In genomic region chr21:38807987-38808386, GRCh38 we compare ENCODE assay signal across 8 cellular contexts. TPM values are rescaled to one million over a fixed set of nuclear protein-coding genes. Genes with fewer than 3 reads are reported as not detected.
DNase-seq lines count a peak whose midpoint lies in the region; ATAC-seq, FAIRE-seq and TF ChIP-seq lines count a peak whose summit lies in the region.

No MANE protein-coding gene starts in this region.

- H3K4me3 ChIP-seq in endothelial cell of umbilical vein (replicated peaks in 1 of 3; ENCODE audit: insufficient read depth in 1 of 3, low read depth in 1 of 3, low read length in 3 of 3) (peak overlapping the region; percentile 93 to 98 (median 97)), ovary (peak overlapping the region; percentile 97)

- H3K4me1 ChIP-seq in endothelial cell of umbilical vein (ENCODE audit: control insufficient read depth, extremely low read depth, insufficient read depth, low read length): peaks cover 50% of the 10 kb centered on the region
- H3K4me1 ChIP-seq in ovary (ENCODE audit: insufficient read depth): peaks cover 4% of the 10 kb centered on the region

- H3K27me3 ChIP-seq in endothelial cell of umbilical vein (ENCODE audit: control insufficient read depth in 2 of 2, insufficient read depth in 2 of 2, low read length in 2 of 2) (no peaks in the 10 kb centered on the region), ovary (no peaks in the 10 kb centered on the region)

- H3K27ac ChIP-seq in endothelial cell of umbilical vein (ENCODE audit: insufficient read depth, low read depth, low read length) (peak overlapping the region; percentile 74), ovary (peak overlapping the region; percentile 48 to 96)

- TF ChIP-seq CTCF in endothelial cell of umbilical vein (IDR thresholded peaks at IDR 0.05; ENCODE audit: extremely low read depth in 1 of 2, insufficient read depth in 1 of 2, low read depth in 1 of 2, low read length in 2 of 2) (no peak), ovary (IDR thresholded peaks at IDR 0.05) (no peak)

- H3K36me3 ChIP-seq in endothelial cell of umbilical vein (ENCODE audit: control insufficient read depth in 2 of 2, extremely low read depth in 1 of 2, insufficient read depth in 2 of 2, low read length in 2 of 2) (peaks cover 3 to 16% of the 10 kb centered on the region in 2 experiments), ovary (no peaks in the 10 kb centered on the region)

- WGBS in ovary, 3 donors: 71 to 82% (median 73%) methylated on average over 5 of the region's 5 CpGs

- DNase-seq in CMK (ENCODE audit: low read depth) (peak; percentile 44), NCI-H69 (lab: John Stamatoyannopoulos, UW) (peak; percentile 45), endothelial cell of umbilical vein (ENCODE audit: low read depth, low spot score) (no peak), ovary (no peak), NCI-H526 treated with DMSO at 0.1 percent for 48 hours (lab: John Stamatoyannopoulos, UW) (no peak), cortex of kidney (lab: John Stamatoyannopoulos, UW) (no peak)

- no peaks in the 10 kb centered on the region for H3K9me3 ChIP-seq in endothelial cell of umbilical vein (replicated peaks; ENCODE audit: control insufficient read depth, insufficient read depth, low read length)
- no peaks in the 10 kb centered on the region for H3K9me3 ChIP-seq in ovary

- no peak overlapping the region for H2AFZ ChIP-seq in endothelial cell of umbilical vein (ENCODE audit: low read depth, low read length)

- peaks cover 3% of the 10 kb centered on the region for H4K20me1 ChIP-seq in endothelial cell of umbilical vein (replicated peaks; ENCODE audit: control insufficient read depth, extremely low read depth, insufficient read depth, low read length)

- CTCF ChIA-PET in endothelial cell of umbilical vein (lab: Charles Lee): interaction anchor here (0.6 to 2.9 kb wide), 16 partner anchors 20 to 330 kb away, joined by 3 to 17 read pairs (median 4); no protein-coding TSS in a partner anchor

- peaks cover 57% of the 10 kb centered on the region for H3K79me2 ChIP-seq in endothelial cell of umbilical vein (ENCODE audit: control insufficient read depth, insufficient read depth, low read length)

- POLR2A ChIA-PET in endothelial cell of umbilical vein (lab: Charles Lee): no interaction called here

- H3K9me1 ChIP-seq in endothelial cell of umbilical vein (replicated peaks; ENCODE audit: control insufficient read depth, extremely low read depth, insufficient read depth, low read length): no peaks in the 10 kb centered on the region

- H3K9ac ChIP-seq in endothelial cell of umbilical vein (replicated peaks; ENCODE audit: extremely low read depth, insufficient read depth, low read length): peak overlapping the region; percentile 89

- dilution Hi-C loops in endothelial cell of umbilical vein (cut with MboI; ENCODE audit: extremely low pct_ligation_motif_present, low sequenced_read_pairs): no loop called here

- no peak for TF ChIP-seq EP300 in ovary (IDR thresholded peaks at IDR 0.05)

- ATAC-seq in HG03432 (IDR thresholded peaks at IDR 0.05; ENCODE audit: unreplicated experiment): no peak
- no peak for ATAC-seq in HG02840 (IDR thresholded peaks at IDR 0.05; ENCODE audit: low FRiP score, unreplicated experiment)

- H3K4me2 ChIP-seq in endothelial cell of umbilical vein (ENCODE audit: insufficient read depth, low read length): peak overlapping the region; percentile 98

- BruUV-seq in endothelial cell of umbilical vein (replicated peaks; lab: Mats Ljungman, UMichigan): no TSS peak

- FAIRE-seq in endothelial cell of umbilical vein (lab: Jason Lieb, UNC): no peak

- intact Hi-C loops in endothelial cell of umbilical vein (cut with micrococcal nuclease) (loop anchor here (1.0 to 5.0 kb wide), 2 partner anchors 89 to 185 kb away; no protein-coding TSS in a partner anchor), ovary (cut with DNase I) (loop anchor here (5.0 to 10.0 kb wide), 12 partner anchors 53 to 329 kb away; no protein-coding TSS in a partner anchor)

- no peak for TF ChIP-seq POLR2A in endothelial cell of umbilical vein (IDR thresholded peaks at IDR 0.05; ENCODE audit: low read depth, low read length)
- no peak for TF ChIP-seq POLR2A in ovary (IDR thresholded peaks at IDR 0.05)

TF ChIP-seq in endothelial cell of umbilical vein, 7 proteins besides CTCF, POLR2A, EP300 and RAD21:
- TF ChIP-seq MYC (IDR thresholded peaks at IDR 0.05; ENCODE audit: low read depth, low read length) (no peak), MAX (IDR thresholded peaks at IDR 0.05; ENCODE audit: insufficient read depth, insufficient read length) (no peak), JUN (IDR thresholded peaks at IDR 0.05; ENCODE audit: borderline replicate concordance, insufficient read depth, insufficient read length, low read depth) (no peak), EZH2 (IDR thresholded peaks at IDR 0.05; ENCODE audit: borderline replicate concordance, low read depth, low read length, severe bottlenecking) (no peak), FOS (IDR thresholded peaks at IDR 0.05; ENCODE audit: borderline replicate concordance, insufficient read depth, low read length) (no peak), POLR2AphosphoS5 (IDR thresholded peaks at IDR 0.05; ENCODE audit: insufficient read depth, low read depth, low read length) (no peak), GATA2 (IDR thresholded peaks at IDR 0.05; ENCODE audit: insufficient read depth, insufficient read length, low read depth, low read length) (no peak)

RNA-seq across cellular contexts. Expression of gene ETS2, which starts 2.3 kb away (rescaled TPM):
- total RNA-seq in endothelial cell of umbilical vein: 42.1 and 54.5 TPM in 2 replicates
- polyA plus RNA-seq in endothelial cell of umbilical vein: 14.3 and 16.3 TPM in 2 replicates
- 19.5 and 21.1 TPM in 2 replicates for polyA plus RNA-seq in endothelial cell of umbilical vein (2011; cell fraction: cytosol; rRNA removed)
- polyA plus RNA-seq in endothelial cell of umbilical vein (2011; cell fraction: nucleus; rRNA removed): 38.9 and 39.4 TPM in 2 replicates
- polyA plus RNA-seq in endothelial cell of umbilical vein (2012): 21.6 and 28.1 TPM in 2 replicates
- 22.2 and 22.3 TPM in 2 replicates for polyA minus RNA-seq in endothelial cell of umbilical vein
- 22.4 TPM for polyA minus RNA-seq in endothelial cell of umbilical vein (2011; cell fraction: cytosol; rRNA and poly(A)+ RNA removed)
- polyA minus RNA-seq in endothelial cell of umbilical vein (2011; cell fraction: nucleus; rRNA and poly(A)+ RNA removed): 17.9 and 19.1 TPM in 2 replicates
- 100 to 1,000 TPM in 2 of 7 donors, 10 to 100 TPM in 5; 57.5 to 152 (median 79.6) TPM for total RNA-seq in ovary
- 10 to 100 TPM; 35.8 to 81.1 TPM for polyA plus RNA-seq in ovary

Comparison
In these comparisons a context has a peak if more than half of its experiments do, and no peak if none do; other contexts are left out.
1. DNase-seq: peak in CMK (single experiment) and NCI-H69 (single experiment); none in endothelial cell of umbilical vein (single experiment), ovary (0 of 5), NCI-H526 treated with DMSO at 0.1 percent for 48 hours (single experiment) and cortex of kidney (single experiment).